ENCODE assay signal across 1 cellular context in the genomic region with DNA sequence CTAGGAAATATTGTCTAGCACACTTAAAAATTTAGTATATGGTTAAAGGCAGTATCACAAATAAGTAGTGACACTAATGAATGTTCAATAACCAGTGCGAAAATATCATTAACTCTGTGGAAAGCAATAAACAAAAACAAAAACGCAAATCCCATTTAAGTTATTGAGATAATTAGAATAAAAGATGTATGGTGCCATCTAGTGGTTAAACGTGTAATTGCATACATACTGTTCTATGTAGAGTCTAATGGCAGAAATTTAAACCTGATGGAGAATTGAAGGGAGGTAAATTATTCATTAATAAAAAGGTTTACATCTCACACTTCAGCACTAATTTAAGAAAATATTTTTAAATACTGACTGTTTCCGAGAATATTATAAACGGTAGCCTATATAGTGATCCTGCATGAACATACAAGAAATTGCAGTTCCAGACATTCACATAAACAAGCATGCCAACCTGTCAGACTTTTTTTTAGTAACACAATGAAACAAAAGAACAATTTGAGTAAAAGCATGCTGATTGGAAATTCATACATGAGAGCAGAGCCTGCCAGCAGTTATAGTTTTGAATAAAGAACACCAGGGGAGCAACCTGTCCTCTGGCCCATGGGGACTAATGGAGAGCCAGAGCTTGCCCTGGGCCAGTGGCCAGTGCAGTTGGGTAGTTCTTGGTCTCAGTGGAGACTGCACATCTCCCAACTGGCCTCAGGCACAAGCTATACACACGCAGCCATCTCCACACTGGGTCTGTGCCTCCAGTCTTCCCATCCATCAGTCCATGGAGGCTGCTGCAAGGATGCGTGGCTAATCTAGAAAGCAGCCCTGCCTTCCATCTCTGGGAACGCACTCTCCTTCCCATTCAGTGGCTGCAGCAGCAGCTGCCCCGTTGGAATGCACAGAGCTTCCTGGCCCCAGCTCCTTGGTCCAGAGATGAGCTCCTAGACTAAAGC.
TF ChIP-seq lines count a peak whose summit lies in the region.

No MANE protein-coding gene starts in this region.

TF ChIP-seq in SK-N-SH treated with all-trans-retinoic acid at 6 μM for 48 hours, 23 proteins besides CTCF, POLR2A, EP300 and RAD21 (continued from another document):
- TF ChIP-seq, protein P1, sequence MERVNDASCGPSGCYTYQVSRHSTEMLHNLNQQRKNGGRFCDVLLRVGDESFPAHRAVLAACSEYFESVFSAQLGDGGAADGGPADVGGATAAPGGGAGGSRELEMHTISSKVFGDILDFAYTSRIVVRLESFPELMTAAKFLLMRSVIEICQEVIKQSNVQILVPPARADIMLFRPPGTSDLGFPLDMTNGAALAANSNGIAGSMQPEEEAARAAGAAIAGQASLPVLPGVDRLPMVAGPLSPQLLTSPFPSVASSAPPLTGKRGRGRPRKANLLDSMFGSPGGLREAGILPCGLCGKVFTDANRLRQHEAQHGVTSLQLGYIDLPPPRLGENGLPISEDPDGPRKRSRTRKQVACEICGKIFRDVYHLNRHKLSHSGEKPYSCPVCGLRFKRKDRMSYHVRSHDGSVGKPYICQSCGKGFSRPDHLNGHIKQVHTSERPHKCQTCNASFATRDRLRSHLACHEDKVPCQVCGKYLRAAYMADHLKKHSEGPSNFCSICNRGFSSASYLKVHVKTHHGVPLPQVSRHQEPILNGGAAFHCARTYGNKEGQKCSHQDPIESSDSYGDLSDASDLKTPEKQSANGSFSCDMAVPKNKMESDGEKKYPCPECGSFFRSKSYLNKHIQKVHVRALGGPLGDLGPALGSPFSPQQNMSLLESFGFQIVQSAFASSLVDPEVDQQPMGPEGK (CRISPR knock-in tag; IDR thresholded peaks at IDR 0.05; ENCODE audit: borderline replicate concordance): no peak
- TF ChIP-seq, protein P2, sequence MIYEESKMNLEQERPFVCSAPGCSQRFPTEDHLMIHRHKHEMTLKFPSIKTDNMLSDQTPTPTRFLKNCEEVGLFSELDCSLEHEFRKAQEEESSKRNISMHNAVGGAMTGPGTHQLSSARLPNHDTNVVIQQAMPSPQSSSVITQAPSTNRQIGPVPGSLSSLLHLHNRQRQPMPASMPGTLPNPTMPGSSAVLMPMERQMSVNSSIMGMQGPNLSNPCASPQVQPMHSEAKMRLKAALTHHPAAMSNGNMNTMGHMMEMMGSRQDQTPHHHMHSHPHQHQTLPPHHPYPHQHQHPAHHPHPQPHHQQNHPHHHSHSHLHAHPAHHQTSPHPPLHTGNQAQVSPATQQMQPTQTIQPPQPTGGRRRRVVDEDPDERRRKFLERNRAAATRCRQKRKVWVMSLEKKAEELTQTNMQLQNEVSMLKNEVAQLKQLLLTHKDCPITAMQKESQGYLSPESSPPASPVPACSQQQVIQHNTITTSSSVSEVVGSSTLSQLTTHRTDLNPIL (CRISPR knock-in tag; IDR thresholded peaks at IDR 0.05; ENCODE audit: low read depth): no peak
- no peak for TF ChIP-seq ESRRG (CRISPR knock-in tag; IDR thresholded peaks at IDR 0.05)
- no peak for TF ChIP-seq PPARA (CRISPR knock-in tag; IDR thresholded peaks at IDR 0.05; ENCODE audit: borderline replicate concordance)
- no peak for TF ChIP-seq TOX (CRISPR knock-in tag; IDR thresholded peaks at IDR 0.05; ENCODE audit: borderline replicate concordance)
